Comparison of ENCODE assay signal across 8 cellular contexts in genomic region chr18:62982600-62983251, GRCh38.
A peak's percentile ranks its signal among the peaks of the same experiment; 100 is the strongest.
DNase-seq lines count a peak whose midpoint lies in the region; ATAC-seq and TF ChIP-seq lines count a peak whose summit lies in the region.

No MANE protein-coding gene starts in this region.

- no peak for TF ChIP-seq EP300 in Ishikawa (IDR thresholded peaks at IDR 0.05; ENCODE audit: borderline replicate concordance)

- TF ChIP-seq RAD21 in Ishikawa (IDR thresholded peaks at IDR 0.05; ENCODE audit: low read depth): peak; percentile 87

- POLR2A ChIA-PET in GM10248 (lab: Yijun Ruan, JAX): no interaction called here

- DNase-seq in GM10248 (ENCODE audit: extremely low spot score): peak; percentile 80
- DNase-seq in adipocyte (ENCODE audit: low read depth): peak; percentile 83
- DNase-seq in left cardiac atrium: peak; percentile 54
- DNase-seq in renal cortical epithelial cell (ENCODE audit: low read depth): peak; percentile 41

- H3K9me3 ChIP-seq in adipocyte (ENCODE audit: control insufficient read depth, low read length): no peaks in the 10 kb centered on the region

- H3K9ac ChIP-seq in adipocyte (ENCODE audit: low read length): peak overlapping the region; percentile 51

- ATAC-seq in SK-N-SH treated with all-trans-retinoic acid at 6 μM for 48 hours: peak; percentile 86
- ATAC-seq in left cardiac atrium: peak; percentile 73 to 80
- no peak for ATAC-seq in GM19324 (IDR thresholded peaks at IDR 0.05; ENCODE audit: low FRiP score, unreplicated experiment)
- ATAC-seq in HG03196 (IDR thresholded peaks at IDR 0.05; ENCODE audit: unreplicated experiment): no peak

- CTCF ChIA-PET in GM10248 (lab: Yijun Ruan, JAX): interaction anchor here (0.6 to 5.0 kb wide), 39 partner anchors 10 to 796 kb away, joined by 3 to 68 read pairs (median 3); partner anchors contain the start of genes PHLPP1, PIGN and RELCH

- no peaks in the 10 kb centered on the region for H3K4me1 ChIP-seq in adipocyte (ENCODE audit: control insufficient read depth, insufficient read depth, low read length)

- H3K36me3 ChIP-seq in adipocyte (ENCODE audit: control insufficient read depth, insufficient read depth, low read length, severe bottlenecking): no peaks in the 10 kb centered on the region

- intact Hi-C loops in left cardiac atrium (cut with DNase I): loop anchor here (1.0 to 10.0 kb wide), 3 partner anchors 268 to 397 kb away; partner anchors contain the start of gene PHLPP1 (in 2 of the 2)

- H3K27me3 ChIP-seq in adipocyte (replicated peaks; ENCODE audit: control insufficient read depth, insufficient read depth, low read length): no peaks in the 10 kb centered on the region

- TF ChIP-seq CTCF in GM10248 (IDR thresholded peaks at IDR 0.05; ENCODE audit: control extremely low read depth, extremely low read depth, low read depth, missing control alignments): peak; percentile 77

- peak overlapping the region; percentile 71 for H3K4me3 ChIP-seq in adipocyte (ENCODE audit: low read length)

TF ChIP-seq in Ishikawa, 13 proteins besides CTCF, POLR2A, EP300 and RAD21:
- TF ChIP-seq CEBPB (IDR thresholded peaks at IDR 0.05) (no peak), CREB1 (IDR thresholded peaks at IDR 0.05; ENCODE audit: low read depth) (no peak), NFIC (IDR thresholded peaks at IDR 0.05) (no peak), MAX (IDR thresholded peaks at IDR 0.05) (no peak), YY1 (IDR thresholded peaks at IDR 0.05; ENCODE audit: low read depth) (no peak), TEAD4 (IDR thresholded peaks at IDR 0.05) (no peak), TAF1 (IDR thresholded peaks at IDR 0.05; ENCODE audit: low read depth) (no peak)
TF ChIP-seq in Ishikawa: peak in this region for 0.

TF ChIP-seq in SK-N-SH treated with all-trans-retinoic acid at 6 μM for 48 hours, 23 proteins besides CTCF, POLR2A, EP300 and RAD21:
- no peak for TF ChIP-seq POU6F1 (CRISPR knock-in tag; IDR thresholded peaks at IDR 0.05; ENCODE audit: borderline replicate concordance, low read depth)
- no peak for TF ChIP-seq ZFP3 (CRISPR knock-in tag; IDR thresholded peaks at IDR 0.05)
- TF ChIP-seq ZNF70 (CRISPR knock-in tag; IDR thresholded peaks at IDR 0.05): no peak
- no peak for TF ChIP-seq ARNTL (CRISPR knock-in tag; IDR thresholded peaks at IDR 0.05; ENCODE audit: borderline replicate concordance, low read depth)
- TF ChIP-seq TOX (CRISPR knock-in tag; IDR thresholded peaks at IDR 0.05; ENCODE audit: borderline replicate concordance): no peak
- TF ChIP-seq ZNF8 (CRISPR knock-in tag; IDR thresholded peaks at IDR 0.05): no peak

Comparison
In these comparisons a context has a peak if more than half of its experiments do, and no peak if none do; other contexts are left out.
1. ATAC-seq: peak in SK-N-SH treated with all-trans-retinoic acid at 6 μM for 48 hours (single experiment) and left cardiac atrium (2 of 2); none in GM19324 (single experiment) and HG03196 (single experiment).
2. Peak in every context shown above with its lines, with median percentiles within 50 percentile points of each other: DNase-seq.